21 cellular contexts compared by ENCODE assay signal in the genomic region with DNA sequence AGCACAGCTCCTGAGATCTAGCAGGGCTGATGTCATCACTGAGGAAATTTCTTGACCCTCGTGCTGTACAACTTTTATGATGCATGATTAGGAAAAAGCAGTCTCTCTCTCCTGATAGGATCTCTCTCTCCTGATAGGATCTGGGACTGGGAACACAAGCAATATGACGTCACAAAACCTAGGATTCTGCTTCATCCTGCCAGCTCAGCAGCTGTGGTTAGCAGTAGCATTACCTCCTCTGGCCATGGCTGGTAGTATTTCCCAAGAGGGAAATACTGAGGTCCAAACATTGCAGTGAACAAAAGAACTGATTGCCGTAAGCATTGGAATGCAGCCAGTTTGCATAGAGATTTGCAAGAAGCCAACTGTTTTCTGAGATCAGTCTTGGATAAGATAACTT.
A peak's percentile ranks its signal among the peaks of the same experiment; 100 is the strongest.
DNase-seq lines count a peak whose midpoint lies in the region; ATAC-seq, FAIRE-seq and TF ChIP-seq lines count a peak whose summit lies in the region.
"Had no signal": no experiment of that assay in that cellular context is flagged by ENCODE, and none has a peak within 500 bp of the region (broad histone marks: within the 10 kb centered on the region; RNA-seq: fewer than 3 reads in every experiment).

No MANE protein-coding gene starts in this region.

- CTCF ChIA-PET in HEK293 (lab: Yijun Ruan, JAX): interaction anchor here (1.4 kb wide), 1 partner anchor 611 kb away, joined by 5 read pairs; no protein-coding TSS in a partner anchor

- DNase-seq in SKM-1 (lab: John Stamatoyannopoulos, UW; ENCODE audit: unreplicated experiment) (peak; percentile 33), foreskin keratinocyte (peak; percentile 10 to 18), small intestine (peak; percentile 22), putamen (ENCODE audit: low spot score) (no peak), aorta (no peak)
- DNase-seq in stimulated activated CD8-positive, alpha-beta memory T cell treated with anti-CD3 and anti-CD28 coated beads, Interleukin-4, amount 100 ng/mL, for 48 hours: no peak
- DNase-seq: activated CD8-positive, alpha-beta memory T cell treated with anti-CD3 and anti-CD28 coated beads, Interleukin-2, amount 50 U/mL, for 4 hours; activated naive CD4-positive, alpha-beta T cell treated with anti-CD3 and anti-CD28 coated beads for 36 hours; caudate nucleus; CD8-positive, alpha-beta memory T cell; left lung; naive B cell; NCI-H2107; stimulated activated CD4-positive, alpha-beta T cell treated with anti-CD3 and anti-CD28 coated beads, Interleukin-4, amount 100 ng/mL, for 24 hours had no signal

- H3K36me3 ChIP-seq in HEK293 (ENCODE audit: control insufficient read depth in 2 of 2, insufficient read depth in 1 of 2, low read length in 2 of 2) (no peaks in the 10 kb centered on the region), small intestine (ENCODE audit: control insufficient read depth in 2 of 2, insufficient read depth in 2 of 2, low read length in 2 of 2) (no peaks in the 10 kb centered on the region), aorta (ENCODE audit: control insufficient read depth in 1 of 2, insufficient read depth in 2 of 2, low read length in 1 of 2) (no peaks in the 10 kb centered on the region)
- H3K36me3 ChIP-seq: left lung, vagina had no signal

- no peaks in the 10 kb centered on the region for H3K9me3 ChIP-seq in HEK293 (ENCODE audit: control insufficient read depth, insufficient read depth, low read depth, low read length)
- H3K9me3 ChIP-seq in small intestine (ENCODE audit: control insufficient read depth, low read depth): no peaks in the 10 kb centered on the region
- peaks cover 1% of the 10 kb centered on the region for H3K9me3 ChIP-seq in aorta (ENCODE audit: control insufficient read depth, low read length)
- H3K9me3 ChIP-seq: left lung, vagina had no signal

- POLR2A ChIA-PET in HEK293 (lab: Yijun Ruan, JAX): no interaction called here

- no peak for TF ChIP-seq CTCF in HEK293 (tag by site-specific recombination; IDR thresholded peaks at IDR 0.05)
- TF ChIP-seq CTCF in foreskin keratinocyte (conservative IDR thresholded peaks at IDR 0.05): no peak

- intact Hi-C loops in aorta (cut with DNase I): no loop called here

- H3K27me3 ChIP-seq in foreskin keratinocyte: no peaks in the 10 kb centered on the region
- no peaks in the 10 kb centered on the region for H3K27me3 ChIP-seq in small intestine (ENCODE audit: control insufficient read depth in 2 of 2, insufficient read depth in 2 of 2, low read length in 2 of 2)
- no peaks in the 10 kb centered on the region for H3K27me3 ChIP-seq in aorta (ENCODE audit: control insufficient read depth in 1 of 2, insufficient read depth in 2 of 2, low read length in 1 of 2)
- H3K27me3 ChIP-seq: left lung, vagina had no signal

- ATAC-seq in foreskin keratinocyte (no peak), aorta (ENCODE audit: low FRiP score) (no peak)
- ATAC-seq: activated CD4-positive, CD25-positive, alpha-beta regulatory T cell treated with anti-CD3 and anti-CD28 coated beads, Interleukin-2, amount 50 U/mL, for 24 hours; left lung; SK-N-SH treated with all-trans-retinoic acid at 6 μM for 48 hours; stimulated activated memory B cell treated with anti-CD40 and anti-IgM and Interleukin-4, amounts not matched to agents 10 μg/mL and 1 μg/mL and 100 μg/mL, for 72 hours had no signal

- H3K27ac ChIP-seq in HEK293 (ENCODE audit: extremely low read depth, low read depth, low read length): peak overlapping the region; percentile 27
- H3K27ac ChIP-seq in foreskin keratinocyte: no peak overlapping the region
- H3K27ac ChIP-seq in small intestine (ENCODE audit: low read depth in 1 of 2, low read length in 1 of 2): no peak overlapping the region
- H3K27ac ChIP-seq in aorta (ENCODE audit: low read depth in 1 of 2, low read length in 2 of 2): no peak overlapping the region
- H3K27ac ChIP-seq: left lung, vagina had no signal

- FAIRE-seq in small intestine (lab: Jason Lieb, UNC): no peak
- FAIRE-seq: GM18507, H54 had no signal

- H3K4me3 ChIP-seq in HEK293 (ENCODE audit: low read depth, low read length) (no peak overlapping the region), small intestine (ENCODE audit: low read depth in 1 of 2, low read length in 2 of 2) (no peak overlapping the region), aorta (ENCODE audit: low read length in 2 of 2) (no peak overlapping the region)
- H3K4me3 ChIP-seq: left lung, vagina had no signal

- H3K4me1 ChIP-seq in HEK293 (ENCODE audit: control insufficient read depth, insufficient read depth, low read length) (peaks cover 5% of the 10 kb centered on the region), foreskin keratinocyte (no peaks in the 10 kb centered on the region), small intestine (ENCODE audit: control insufficient read depth in 2 of 2, insufficient read depth in 1 of 2, low read depth in 1 of 2, low read length in 1 of 2) (no peaks in the 10 kb centered on the region), aorta (ENCODE audit: control insufficient read depth in 1 of 2, insufficient read depth in 2 of 2, low read length in 2 of 2) (no peaks in the 10 kb centered on the region)
- H3K4me1 ChIP-seq: left lung, vagina had no signal

- WGBS in small intestine, 3 donors: 8 to 21% (median 17%) methylated on average over 3 of the region's 3 CpGs
- WGBS in aorta, 2 donors: 13 to 16% methylated on average over 3 of the region's 3 CpGs

TF ChIP-seq in HEK293, 187 proteins besides CTCF, POLR2A, EP300 and RAD21:
- no peak for TF ChIP-seq MYNN (tag by site-specific recombination; IDR thresholded peaks at IDR 0.05; ENCODE audit: borderline replicate concordance)
- TF ChIP-seq SP3 (tag by site-specific recombination; IDR thresholded peaks at IDR 0.05): 0 out of 2 replicates have a peak, but pooled peaks have one; percentile 14
- TF ChIP-seq, protein P1, sequence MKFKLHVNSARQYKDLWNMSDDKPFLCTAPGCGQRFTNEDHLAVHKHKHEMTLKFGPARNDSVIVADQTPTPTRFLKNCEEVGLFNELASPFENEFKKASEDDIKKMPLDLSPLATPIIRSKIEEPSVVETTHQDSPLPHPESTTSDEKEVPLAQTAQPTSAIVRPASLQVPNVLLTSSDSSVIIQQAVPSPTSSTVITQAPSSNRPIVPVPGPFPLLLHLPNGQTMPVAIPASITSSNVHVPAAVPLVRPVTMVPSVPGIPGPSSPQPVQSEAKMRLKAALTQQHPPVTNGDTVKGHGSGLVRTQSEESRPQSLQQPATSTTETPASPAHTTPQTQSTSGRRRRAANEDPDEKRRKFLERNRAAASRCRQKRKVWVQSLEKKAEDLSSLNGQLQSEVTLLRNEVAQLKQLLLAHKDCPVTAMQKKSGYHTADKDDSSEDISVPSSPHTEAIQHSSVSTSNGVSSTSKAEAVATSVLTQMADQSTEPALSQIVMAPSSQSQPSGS (tag by site-specific recombination; IDR thresholded peaks at IDR 0.05; ENCODE audit: low read depth): peak; percentile 82
- peak; percentile 47; the same call in 1 of the 2 replicates for TF ChIP-seq ZBTB21 (tag by site-specific recombination; IDR thresholded peaks at IDR 0.05)
- peak; percentile 59 for TF ChIP-seq ZBTB17 (tag by site-specific recombination; IDR thresholded peaks at IDR 0.05)
- peak; percentile 89 for TF ChIP-seq TRIM28 (IDR thresholded peaks at IDR 0.05; ENCODE audit: borderline replicate concordance, low read length)
- TF ChIP-seq, protein P2, sequence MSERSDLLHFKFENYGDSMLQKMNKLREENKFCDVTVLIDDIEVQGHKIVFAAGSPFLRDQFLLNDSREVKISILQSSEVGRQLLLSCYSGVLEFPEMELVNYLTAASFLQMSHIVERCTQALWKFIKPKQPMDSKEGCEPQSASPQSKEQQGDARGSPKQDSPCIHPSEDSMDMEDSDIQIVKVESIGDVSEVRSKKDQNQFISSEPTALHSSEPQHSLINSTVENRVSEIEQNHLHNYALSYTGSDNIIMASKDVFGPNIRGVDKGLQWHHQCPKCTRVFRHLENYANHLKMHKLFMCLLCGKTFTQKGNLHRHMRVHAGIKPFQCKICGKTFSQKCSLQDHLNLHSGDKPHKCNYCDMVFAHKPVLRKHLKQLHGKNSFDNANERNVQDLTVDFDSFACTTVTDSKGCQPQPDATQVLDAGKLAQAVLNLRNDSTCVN (tag by site-specific recombination; optimal IDR thresholded peaks at IDR 0.05): no peak
TF ChIP-seq in HEK293: peak in this region for 5.

Comparison
In these comparisons a context has a peak if more than half of its experiments do, and no peak if none do; other contexts are left out.
1. DNase-seq: peak in SKM-1 (single experiment), foreskin keratinocyte (2 of 2) and small intestine (single experiment); none in putamen (single experiment), aorta (0 of 2) and stimulated activated CD8-positive, alpha-beta memory T cell treated with anti-CD3 and anti-CD28 coated beads, Interleukin-4, amount 100 ng/mL, for 48 hours (single experiment).